15 cellular contexts compared by ENCODE assay signal in genomic region chrX:47723689-47724088, GRCh38.
DNase-seq lines count a peak whose midpoint lies in the region; ATAC-seq, FAIRE-seq and TF ChIP-seq lines count a peak whose summit lies in the region.
"Had no signal": no experiment of that assay in that cellular context is flagged by ENCODE, and none has a peak within 500 bp of the region (broad histone marks: within the 10 kb centered on the region; RNA-seq: fewer than 3 reads in every experiment).

No MANE protein-coding gene starts in this region.

- no peaks in the 10 kb centered on the region for H3K9me2 ChIP-seq in Karpas-422 (replicated peaks; ENCODE audit: insufficient read depth, low read length)

- peak; percentile 72 to 91 (median 86) for TF ChIP-seq CTCF in K562 (IDR thresholded peaks at IDR 0.05 in 2 of 3, conservative IDR thresholded peaks at IDR 0.05 in 1 of 3; ENCODE audit: insufficient read depth in 2 of 3, low read depth in 1 of 3, low read length in 3 of 3)
- no peak for TF ChIP-seq CTCF in dorsolateral prefrontal cortex (IDR thresholded peaks at IDR 0.05 in 54 of 56, conservative IDR thresholded peaks at IDR 0.05 in 2 of 56; ENCODE audit: low read depth in 1 of 56, partially characterized antibody in 56 of 56)

- H3K4me3 Mint-ChIP-seq in activated CD4-positive, alpha-beta T cell treated with anti-CD3 and anti-CD28 coated beads, Interleukin-2, amount 10 ng/mL, durations not matched to agents 7 days and 5 days = no peak overlapping the region
- H3K4me3 Mint-ChIP-seq: IgD-negative memory B cell had no signal

- intact Hi-C loops in K562 (cut with micrococcal nuclease) (loop anchor here (1.0 to 2.0 kb wide), 3 partner anchors 41 to 182 kb away; no protein-coding TSS in a partner anchor), dorsolateral prefrontal cortex (cut with DNase I) (no loop called here)

- no peak for TF ChIP-seq EP300 in K562 (IDR thresholded peaks at IDR 0.05; ENCODE audit: low read length)

- peak; percentile 81 to 84 for TF ChIP-seq RAD21 in K562 (CRISPR knock-in tag; conservative IDR thresholded peaks at IDR 0.05 in 1 of 2, IDR thresholded peaks at IDR 0.05 in 1 of 2)

- no peak for FAIRE-seq in K562 (lab: Jason Lieb, UNC)
- FAIRE-seq: G401.6 had no signal

- CTCF ChIA-PET in activated CD4-positive, alpha-beta T cell treated with anti-CD3 and anti-CD28 coated beads, Interleukin-2, amount 10 ng/mL, durations not matched to agents 7 days and 5 days (lab: Charles Lee) = no interaction called here
- CTCF ChIA-PET in K562 (lab: Yijun Ruan, JAX; ENCODE audit: low intra/inter-chr PET ratio) = no interaction called here

- WGBS in K562 (ENCODE audit: insufficient coverage, low coverage, missing lambda C conversion rate) = 35% methylated on average over 5 of the region's 9 CpGs

- H3K9me1 ChIP-seq in K562 (ENCODE audit: control insufficient read depth, insufficient read depth, low read length) = no peaks in the 10 kb centered on the region

- no peak overlapping the region for H3K27ac Mint-ChIP-seq in activated CD4-positive, alpha-beta T cell treated with anti-CD3 and anti-CD28 coated beads, Interleukin-2, amount 10 ng/mL, durations not matched to agents 7 days and 5 days
- H3K27ac Mint-ChIP-seq: IgD-negative memory B cell had no signal

- no peak overlapping the region for H2AFZ ChIP-seq in Karpas-422 (ENCODE audit: low read length)
- H2AFZ ChIP-seq in K562 (ENCODE audit: low read depth, low read length) = no peak overlapping the region

- H3K4me1 Mint-ChIP-seq in activated CD4-positive, alpha-beta T cell treated with anti-CD3 and anti-CD28 coated beads, Interleukin-2, amount 10 ng/mL, durations not matched to agents 7 days and 5 days = no peaks in the 10 kb centered on the region
- H3K4me1 Mint-ChIP-seq: IgD-negative memory B cell had no signal

- H3K4me1 ChIP-seq in Karpas-422 (ENCODE audit: low read length) = no peaks in the 10 kb centered on the region
- H3K4me1 ChIP-seq in K562 (replicated peaks in 1 of 2; ENCODE audit: control insufficient read depth in 2 of 2, insufficient read depth in 2 of 2, low read length in 2 of 2) = peaks cover 0 to 4% of the 10 kb centered on the region in 2 experiments; a peak in 3 of 5 replicates
- H3K4me1 ChIP-seq: vagina had no signal

- H3K27me3 Mint-ChIP-seq in activated CD4-positive, alpha-beta T cell treated with anti-CD3 and anti-CD28 coated beads, Interleukin-2, amount 10 ng/mL, durations not matched to agents 7 days and 5 days = no peaks in the 10 kb centered on the region
- H3K27me3 Mint-ChIP-seq: IgD-negative memory B cell had no signal

- H3K79me2 ChIP-seq in Karpas-422 (ENCODE audit: low read length) (no peaks in the 10 kb centered on the region), K562 (ENCODE audit: control insufficient read depth, insufficient read depth, low read length) (no peaks in the 10 kb centered on the region)

- in situ Hi-C loops in K562 (cut with MboI) = loop anchor here (5.0 kb wide), 2 partner anchors 46 to 161 kb away; partner anchors contain the start of gene ARAF

- DNase-seq in activated CD4-positive, alpha-beta T cell treated with anti-CD3 and anti-CD28 coated beads, Interleukin-2, amount 10 ng/mL, durations not matched to agents 7 days and 5 days = peak; percentile 6
- no peak for DNase-seq in activated CD4-positive, alpha-beta T cell treated with anti-CD3 and anti-CD28 coated beads for 4 hours
- DNase-seq in Karpas-422 = peak; percentile 56
- DNase-seq in K562 (ENCODE audit: extremely low read depth in 1 of 4, low spot score in 3 of 4) = peak in 3 of 4 experiments; percentile 15 to 65 (median 25)
- DNase-seq in stimulated activated CD4-positive, alpha-beta T cell treated with anti-CD3 and anti-CD28 coated beads, Interleukin-4, amount 100 ng/mL, for 1 hour = peak; percentile 13
- no peak for DNase-seq in NCI-H1092 treated with DMSO at 0.1 percent for 48 hours (lab: John Stamatoyannopoulos, UW)
- no peak for DNase-seq in dorsolateral prefrontal cortex
- DNase-seq: GOT3, NCI-H2107, right cardiac atrium had no signal

- H3K9me3 Mint-ChIP-seq in activated CD4-positive, alpha-beta T cell treated with anti-CD3 and anti-CD28 coated beads, Interleukin-2, amount 10 ng/mL, durations not matched to agents 7 days and 5 days = no peaks in the 10 kb centered on the region

- no peaks in the 10 kb centered on the region for H3K36me3 Mint-ChIP-seq in activated CD4-positive, alpha-beta T cell treated with anti-CD3 and anti-CD28 coated beads, Interleukin-2, amount 10 ng/mL, durations not matched to agents 7 days and 5 days (ENCODE audit: low read depth)
- H3K36me3 Mint-ChIP-seq: IgD-negative memory B cell had no signal

- no peak overlapping the region for H3K9ac ChIP-seq in Karpas-422 (ENCODE audit: low read length)
- H3K9ac ChIP-seq in K562 (ENCODE audit: insufficient read depth in 1 of 2, low read depth in 2 of 2, low read length in 2 of 2) = no peak overlapping the region

- TF ChIP-seq POLR2A in K562 (conservative IDR thresholded peaks at IDR 0.05) = no peak

- no peaks in the 10 kb centered on the region for H3K36me3 ChIP-seq in Karpas-422 (ENCODE audit: insufficient read depth, low read length)
- no peaks in the 10 kb centered on the region for H3K36me3 ChIP-seq in K562 (ENCODE audit: control insufficient read depth, insufficient read depth, low read length)
- H3K36me3 ChIP-seq: vagina had no signal

- ATAC-seq in K562 (peak; percentile 95), HG03108 (IDR thresholded peaks at IDR 0.05; ENCODE audit: unreplicated experiment) (no peak)
- ATAC-seq: right cardiac atrium had no signal

- H3K4me3 ChIP-seq in Karpas-422 (ENCODE audit: low read length) (no peak overlapping the region), K562 (no peak overlapping the region), dorsolateral prefrontal cortex (no peak overlapping the region)
- H3K4me3 ChIP-seq: coronary artery, vagina had no signal

- no peak overlapping the region for H3K27ac ChIP-seq in Karpas-422 (ENCODE audit: low read length)
- H3K27ac ChIP-seq in K562 (ENCODE audit: extremely low read depth, low read depth, low read length) = no peak overlapping the region
- no peak overlapping the region for H3K27ac ChIP-seq in dorsolateral prefrontal cortex
- H3K27ac ChIP-seq: coronary artery, vagina had no signal

- H3K9me3 ChIP-seq in Karpas-422 (ENCODE audit: low read length) (no peaks in the 10 kb centered on the region), K562 (replicated peaks; ENCODE audit: control insufficient read depth, insufficient read depth, low read depth, low read length) (no peaks in the 10 kb centered on the region)
- H3K9me3 ChIP-seq: vagina had no signal

- BruUV-seq in K562 (replicated peaks; lab: Mats Ljungman, UMichigan) = no TSS peak

- no peaks in the 10 kb centered on the region for H3K27me3 ChIP-seq in Karpas-422 (ENCODE audit: low read length)
- H3K27me3 ChIP-seq in K562 (ENCODE audit: control insufficient read depth in 2 of 2, insufficient read depth in 2 of 2, low read length in 2 of 2) = peaks cover 0 to 9% of the 10 kb centered on the region in 2 experiments; a peak in 1 of 5 replicates
- peaks cover 0 to 23% (median 4%) of the 10 kb centered on the region in 45 donors for H3K27me3 ChIP-seq in dorsolateral prefrontal cortex
- H3K27me3 ChIP-seq: vagina had no signal

- H3K4me2 ChIP-seq in Karpas-422 (ENCODE audit: low read depth, low read length, poor library complexity, severe bottlenecking) (no peak overlapping the region), K562 (ENCODE audit: insufficient read depth, low read length) (no peak overlapping the region)

- POLR2A ChIA-PET in activated CD4-positive, alpha-beta T cell treated with anti-CD3 and anti-CD28 coated beads, Interleukin-2, amount 10 ng/mL, durations not matched to agents 7 days and 5 days (lab: Charles Lee) = no interaction called here
- POLR2A ChIA-PET in K562 (lab: Yijun Ruan, JAX) = interaction anchor here (0.5 kb wide), 1 partner anchor 275 kb away, joined by 3 read pairs; no protein-coding TSS in a partner anchor

- H4K20me1 ChIP-seq in Karpas-422 (ENCODE audit: insufficient read depth, low read depth, low read length) (no peaks in the 10 kb centered on the region), K562 (replicated peaks; ENCODE audit: control insufficient read depth, insufficient read depth, low read length) (no peaks in the 10 kb centered on the region)

TF ChIP-seq in K562, 482 proteins besides CTCF, POLR2A, EP300 and RAD21 (continues in another document):
- TF ChIP-seq ARID2 (IDR thresholded peaks at IDR 0.05) (0 out of 2 replicates have a peak, but pooled peaks have one; percentile 32), STAG1 (CRISPR knock-in tag; IDR thresholded peaks at IDR 0.05; ENCODE audit: borderline replicate concordance) (no peak), CTBP1 (IDR thresholded peaks at IDR 0.05; ENCODE audit: borderline replicate concordance) (peak; percentile 48; the same call in 1 of the 2 replicates)

Comparison
In these comparisons a context has a peak if more than half of its experiments do, and no peak if none do; other contexts are left out.
1. DNase-seq: peak in activated CD4-positive, alpha-beta T cell treated with anti-CD3 and anti-CD28 coated beads, Interleukin-2, amount 10 ng/mL, durations not matched to agents 7 days and 5 days (single experiment), Karpas-422 (single experiment), K562 (3 of 4) and stimulated activated CD4-positive, alpha-beta T cell treated with anti-CD3 and anti-CD28 coated beads, Interleukin-4, amount 100 ng/mL, for 1 hour (single experiment); none in activated CD4-positive, alpha-beta T cell treated with anti-CD3 and anti-CD28 coated beads for 4 hours (0 of 2), NCI-H1092 treated with DMSO at 0.1 percent for 48 hours (single experiment) and dorsolateral prefrontal cortex (0 of 10).
2. CTCF ChIP-seq: peak in K562 (3 of 3); none in dorsolateral prefrontal cortex (0 of 56).